ENCODE assay signal across 19 cellular contexts in the genomic region with DNA sequence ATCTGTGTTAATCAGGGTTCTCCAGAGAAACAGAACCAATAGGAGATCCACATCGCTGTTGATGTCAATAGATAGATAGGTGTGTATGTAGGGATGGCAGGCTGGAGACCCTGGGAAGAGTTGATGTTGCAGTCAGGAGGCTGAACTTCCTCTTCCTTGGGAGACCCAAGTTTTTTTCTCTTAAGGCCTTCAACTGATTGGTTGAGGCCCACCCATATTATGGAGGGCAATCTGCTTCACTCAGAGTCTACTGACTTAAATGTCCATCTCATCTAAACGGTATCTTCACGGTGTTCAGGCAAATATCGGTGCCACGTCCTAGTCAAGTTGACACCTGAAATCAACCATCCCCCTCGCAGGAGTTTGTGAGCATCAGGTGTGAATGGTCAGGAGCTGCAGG.
"Had no signal": no experiment of that assay in that cellular context is flagged by ENCODE, and none has a peak within 500 bp of the region (broad histone marks: within the 10 kb centered on the region; RNA-seq: fewer than 3 reads in every experiment).

No MANE protein-coding gene starts in this region.

- H3K9me3 ChIP-seq: body of pancreas, esophagus squamous epithelium, lower lobe of right lung, right atrium auricular region, spleen, suprapubic skin had no signal

- H3K27ac ChIP-seq: lower lobe of right lung, suprapubic skin had no signal

- H3K36me3 ChIP-seq: esophagus squamous epithelium, lower lobe of right lung, right atrium auricular region, suprapubic skin had no signal

- H3K4me3 ChIP-seq: body of pancreas, esophagus squamous epithelium, lower lobe of right lung, right atrium auricular region, spleen, suprapubic skin had no signal

- H3K27me3 Mint-ChIP-seq: activated CD8-positive, alpha-beta T cell treated with anti-CD3 and anti-CD28 coated beads for 36 hours; naive thymus-derived CD8-positive, alpha-beta T cell had no signal

- H3K27me3 ChIP-seq: body of pancreas, esophagus squamous epithelium, right atrium auricular region, spleen, suprapubic skin had no signal

- DNase-seq: activated CD4-positive, CD25-positive, alpha-beta regulatory T cell; activated CD8-positive, alpha-beta memory T cell treated with anti-CD3 and anti-CD28 coated beads, Interleukin-2, amount 50 U/mL, for 48 hours; activated CD8-positive, alpha-beta T cell treated with anti-CD3 and anti-CD28 coated beads for 36 hours; activated naive CD4-positive, alpha-beta T cell treated with anti-CD3 and anti-CD28 coated beads for 36 hours; body of pancreas; esophagus squamous epithelium; foreskin fibroblast; immature natural killer cell; left cardiac atrium; lower lobe of right lung; naive thymus-derived CD8-positive, alpha-beta T cell; spleen; stimulated activated CD4-positive, alpha-beta T cell treated with anti-CD3 and anti-CD28 coated beads, Interleukin-1b, Interleukin-23, amount 100 ng/mL, for 48 hours; stimulated activated naive CD4-positive, alpha-beta T cell treated with Interleukin-2 at 50 U/mL for 16 hours had no signal

- FAIRE-seq: TTC549 had no signal

- H3K4me3 Mint-ChIP-seq: activated CD8-positive, alpha-beta T cell treated with anti-CD3 and anti-CD28 coated beads for 36 hours; activated naive CD4-positive, alpha-beta T cell treated with anti-CD3 and anti-CD28 coated beads for 36 hours; immature natural killer cell; naive thymus-derived CD8-positive, alpha-beta T cell; T-helper 1 cell treated with Interleukin-12 subunit alpha and Interleukin-12 subunit beta and Interleukin-4 antibody, amounts not matched to agents 30 μg/mL and 1 μg/mL, for 36 hours had no signal

- ATAC-seq: body of pancreas; lower lobe of right lung; naive thymus-derived CD8-positive, alpha-beta T cell; SK-N-SH treated with all-trans-retinoic acid at 6 μM for 48 hours had no signal

- H3K27ac Mint-ChIP-seq: activated CD8-positive, alpha-beta T cell treated with anti-CD3 and anti-CD28 coated beads for 36 hours; activated naive CD4-positive, alpha-beta T cell treated with anti-CD3 and anti-CD28 coated beads for 36 hours; immature natural killer cell; naive thymus-derived CD8-positive, alpha-beta T cell; T-helper 1 cell treated with Interleukin-12 subunit alpha and Interleukin-12 subunit beta and Interleukin-4 antibody, amounts not matched to agents 30 μg/mL and 1 μg/mL, for 36 hours had no signal

- H3K9me3 Mint-ChIP-seq: activated CD8-positive, alpha-beta T cell treated with anti-CD3 and anti-CD28 coated beads for 36 hours; activated naive CD4-positive, alpha-beta T cell treated with anti-CD3 and anti-CD28 coated beads for 36 hours; immature natural killer cell; naive thymus-derived CD8-positive, alpha-beta T cell; T-helper 1 cell treated with Interleukin-12 subunit alpha and Interleukin-12 subunit beta and Interleukin-4 antibody, amounts not matched to agents 30 μg/mL and 1 μg/mL, for 36 hours had no signal
